In genomic region chr7:42283553-42283952, GRCh38 we compare ENCODE assay signal across 25 cellular contexts. TPM values are rescaled to one million over a fixed set of nuclear protein-coding genes. Genes with fewer than 3 reads are reported as not detected.
DNase-seq lines count a peak whose midpoint lies in the region; TF ChIP-seq lines count a peak whose summit lies in the region.
"Had no signal": no experiment of that assay in that cellular context is flagged by ENCODE, and none has a peak within 500 bp of the region (broad histone marks: within the 10 kb centered on the region; RNA-seq: fewer than 3 reads in every experiment).

No MANE protein-coding gene starts in this region.

- in situ Hi-C loops in GM13976 (cut with MboI; ENCODE audit: low sequenced_read_pairs, unreplicated experiment): no loop called here

- H4K20me1 ChIP-seq in osteoblast (ENCODE audit: insufficient read depth, low read length): no peaks in the 10 kb centered on the region
- H4K20me1 ChIP-seq: BLaER1 had no signal

- H3K9me3 Mint-ChIP-seq in activated T-helper 2 cell treated with anti-CD3 and anti-CD28 coated beads, Interferon-gamma antibody, Interleukin-2, Interleukin-4, amounts not matched to agents 10 μg/mL and 5 μg/mL and 100 μg/mL, durations not matched to agents 14 hours and 24 hours and 36 hours: no peaks in the 10 kb centered on the region
- H3K9me3 Mint-ChIP-seq: activated naive CD4-positive, alpha-beta T cell treated with anti-CD3 and anti-CD28 coated beads, Interleukin-2, amount 10 ng/mL, durations not matched to agents 7 days and 5 days; activated T-cell treated with anti-CD3 and anti-CD28 coated beads, Interleukin-2, amount 50 U/mL, for 4 hours; stimulated activated naive CD8-positive, alpha-beta T cell treated with anti-CD3 and anti-CD28 coated beads, Interleukin-15, amount 100 ng/mL, for 72 hours had no signal

- TF ChIP-seq CTCF in epithelial cell of esophagus (IDR thresholded peaks at IDR 0.05; ENCODE audit: insufficient read depth, low read depth, low read length, missing control alignments) (no peak), osteoblast (IDR thresholded peaks at IDR 0.05; ENCODE audit: extremely low read depth, low read depth, low read length) (no peak), GM13976 (IDR thresholded peaks at IDR 0.05; ENCODE audit: borderline replicate concordance, control extremely low read depth, extremely low read depth, insufficient read depth, missing control alignments) (no peak)

- no peaks in the 10 kb centered on the region for H3K36me3 ChIP-seq in osteoblast (ENCODE audit: insufficient read depth, low read length)
- H3K36me3 ChIP-seq: BLaER1 had no signal

- peaks cover 6% of the 10 kb centered on the region for H3K4me1 ChIP-seq in osteoblast (ENCODE audit: insufficient read depth, low read length)
- H3K4me1 ChIP-seq: A549, BLaER1, Caco-2 had no signal

- H3K27me3 ChIP-seq in osteoblast (ENCODE audit: insufficient read depth, low read length): peaks cover 26% of the 10 kb centered on the region
- H3K27me3 ChIP-seq: BLaER1 had no signal

- DNase-seq in Daoy (ENCODE audit: low read depth) (peak; percentile 26), M059J (ENCODE audit: low read depth) (peak; percentile 55), epithelial cell of esophagus (ENCODE audit: low read depth) (peak; percentile 78), osteoblast (ENCODE audit: insufficient read length, low spot score, missing footprints) (peak; percentile 48), GM13976 (ENCODE audit: low spot score) (no peak), NK-92 (lab: John Stamatoyannopoulos, UW; ENCODE audit: unreplicated experiment) (no peak)
- DNase-seq in activated T-helper 2 cell treated with anti-CD3 and anti-CD28 coated beads, Interferon-gamma antibody, Interleukin-2, Interleukin-4, amounts not matched to agents 10 μg/mL and 5 μg/mL and 100 μg/mL, durations not matched to agents 14 hours and 24 hours and 36 hours (ENCODE audit: low spot score): no peak
- no peak for DNase-seq in effector CD8-positive, alpha-beta T cell (lab: John Stamatoyannopoulos, UW)
- DNase-seq: activated CD4-positive, CD25-positive, alpha-beta regulatory T cell; activated naive CD4-positive, alpha-beta T cell treated with anti-CD3 and anti-CD28 coated beads, Interleukin-2, amount 10 ng/mL, durations not matched to agents 7 days and 5 days; activated T-cell treated with anti-CD3 and anti-CD28 coated beads, Interleukin-2, amount 50 U/mL, for 4 hours; Caco-2; IMR-90; NCI-H1436 treated with DMSO at 0.1 percent for 48 hours; nucleus accumbens; stimulated activated CD4-positive, alpha-beta T cell treated with anti-CD3 and anti-CD28 coated beads, Interleukin-12 subunit alpha, Interleukin-12 subunit beta, amount 100 ng/mL, for 4 hours; stimulated activated naive CD8-positive, alpha-beta T cell treated with anti-CD3 and anti-CD28 coated beads, Interleukin-15, amount 100 ng/mL, for 72 hours; T-helper 9 cell; trophoblast cell had no signal

- no peaks in the 10 kb centered on the region for H3K36me3 Mint-ChIP-seq in activated T-helper 2 cell treated with anti-CD3 and anti-CD28 coated beads, Interferon-gamma antibody, Interleukin-2, Interleukin-4, amounts not matched to agents 10 μg/mL and 5 μg/mL and 100 μg/mL, durations not matched to agents 14 hours and 24 hours and 36 hours (ENCODE audit: low read depth)
- H3K36me3 Mint-ChIP-seq: activated naive CD4-positive, alpha-beta T cell treated with anti-CD3 and anti-CD28 coated beads, Interleukin-2, amount 10 ng/mL, durations not matched to agents 7 days and 5 days had no signal

- intact Hi-C loops in activated T-helper 2 cell treated with anti-CD3 and anti-CD28 coated beads, Interferon-gamma antibody, Interleukin-2, Interleukin-4, amounts not matched to agents 10 μg/mL and 5 μg/mL and 100 μg/mL, durations not matched to agents 14 hours and 24 hours and 36 hours (cut with micrococcal nuclease): no loop called here

- no peak overlapping the region for H2AFZ ChIP-seq in osteoblast (ENCODE audit: low read length)

- no peaks in the 10 kb centered on the region for H3K27me3 Mint-ChIP-seq in activated T-helper 2 cell treated with anti-CD3 and anti-CD28 coated beads, Interferon-gamma antibody, Interleukin-2, Interleukin-4, amounts not matched to agents 10 μg/mL and 5 μg/mL and 100 μg/mL, durations not matched to agents 14 hours and 24 hours and 36 hours (ENCODE audit: low read depth)
- H3K27me3 Mint-ChIP-seq: central memory CD8-positive, alpha-beta T cell had no signal

- no peaks in the 10 kb centered on the region for H3K4me1 Mint-ChIP-seq in activated T-helper 2 cell treated with anti-CD3 and anti-CD28 coated beads, Interferon-gamma antibody, Interleukin-2, Interleukin-4, amounts not matched to agents 10 μg/mL and 5 μg/mL and 100 μg/mL, durations not matched to agents 14 hours and 24 hours and 36 hours (ENCODE audit: low read depth)
- H3K4me1 Mint-ChIP-seq: activated naive CD4-positive, alpha-beta T cell treated with anti-CD3 and anti-CD28 coated beads, Interleukin-2, amount 10 ng/mL, durations not matched to agents 7 days and 5 days; central memory CD8-positive, alpha-beta T cell; stimulated activated naive CD8-positive, alpha-beta T cell treated with anti-CD3 and anti-CD28 coated beads, Interleukin-15, amount 100 ng/mL, for 72 hours had no signal

- no peaks in the 10 kb centered on the region for H3K9me3 ChIP-seq in osteoblast (ENCODE audit: low read depth, low read length)
- H3K9me3 ChIP-seq: A549, BLaER1, Caco-2 had no signal

- no peak overlapping the region for H3K4me2 ChIP-seq in osteoblast (ENCODE audit: insufficient read depth, low read length)
- H3K4me2 ChIP-seq: A549, BLaER1 had no signal

- H3K4me3 ChIP-seq in epithelial cell of esophagus (ENCODE audit: low read length) (no peak overlapping the region), osteoblast (ENCODE audit: insufficient read depth, low read length) (no peak overlapping the region)
- H3K4me3 ChIP-seq: A549, BLaER1, dorsolateral prefrontal cortex had no signal

- H3K79me2 ChIP-seq in osteoblast (ENCODE audit: insufficient read depth, low read length): no peaks in the 10 kb centered on the region

- no peak overlapping the region for H3K27ac ChIP-seq in osteoblast (ENCODE audit: low read depth, low read length)
- H3K27ac ChIP-seq: A549, BLaER1, dorsolateral prefrontal cortex, epithelial cell of prostate, HL-60 had no signal

- H3K27ac Mint-ChIP-seq in activated T-helper 2 cell treated with anti-CD3 and anti-CD28 coated beads, Interferon-gamma antibody, Interleukin-2, Interleukin-4, amounts not matched to agents 10 μg/mL and 5 μg/mL and 100 μg/mL, durations not matched to agents 14 hours and 24 hours and 36 hours: no peak overlapping the region
- H3K27ac Mint-ChIP-seq: activated naive CD4-positive, alpha-beta T cell treated with anti-CD3 and anti-CD28 coated beads, Interleukin-2, amount 10 ng/mL, durations not matched to agents 7 days and 5 days; stimulated activated naive CD8-positive, alpha-beta T cell treated with anti-CD3 and anti-CD28 coated beads, Interleukin-15, amount 100 ng/mL, for 72 hours had no signal

- no peak overlapping the region for H3K4me3 Mint-ChIP-seq in activated T-helper 2 cell treated with anti-CD3 and anti-CD28 coated beads, Interferon-gamma antibody, Interleukin-2, Interleukin-4, amounts not matched to agents 10 μg/mL and 5 μg/mL and 100 μg/mL, durations not matched to agents 14 hours and 24 hours and 36 hours (ENCODE audit: low read depth)
- H3K4me3 Mint-ChIP-seq: activated naive CD4-positive, alpha-beta T cell treated with anti-CD3 and anti-CD28 coated beads, Interleukin-2, amount 10 ng/mL, durations not matched to agents 7 days and 5 days; activated T-cell treated with anti-CD3 and anti-CD28 coated beads, Interleukin-2, amount 50 U/mL, for 4 hours; central memory CD8-positive, alpha-beta T cell; stimulated activated naive CD8-positive, alpha-beta T cell treated with anti-CD3 and anti-CD28 coated beads, Interleukin-15, amount 100 ng/mL, for 72 hours had no signal

RNA-seq across cellular contexts. Expression of gene GLI3, which starts 46.5 kb away (rescaled TPM):
- total RNA-seq in Daoy (2014; rRNA removed; shearing (Covaris generic)): 4.3 and 7.2 TPM in 2 replicates
- 4.4 and 7.6 TPM in 2 replicates for total RNA-seq in M059J (2014; rRNA removed; shearing (Covaris generic))
- 10.9 and 11.9 TPM in 2 replicates for total RNA-seq in osteoblast
- total RNA-seq in activated T-helper 2 cell treated with anti-CD3 and anti-CD28 coated beads, Interferon-gamma antibody, Interleukin-2, Interleukin-4, amounts not matched to agents 10 μg/mL and 5 μg/mL and 100 μg/mL, durations not matched to agents 14 hours and 24 hours and 36 hours: not detected in 2 replicates

Comparison
In these comparisons a context has a peak if more than half of its experiments do, and no peak if none do; other contexts are left out.
1. DNase-seq: peak in Daoy (single experiment), M059J (single experiment), epithelial cell of esophagus (single experiment) and osteoblast (single experiment); none in activated T-helper 2 cell treated with anti-CD3 and anti-CD28 coated beads, Interferon-gamma antibody, Interleukin-2, Interleukin-4, amounts not matched to agents 10 μg/mL and 5 μg/mL and 100 μg/mL, durations not matched to agents 14 hours and 24 hours and 36 hours (single experiment), GM13976 (single experiment), effector CD8-positive, alpha-beta T cell (single experiment) and NK-92 (single experiment).